ENCODE assay signal across 16 cellular contexts in genomic region chr1:83762419-83762818, GRCh38.
DNase-seq lines count a peak whose midpoint lies in the region; ATAC-seq and TF ChIP-seq lines count a peak whose summit lies in the region.
"Had no signal": no experiment of that assay in that cellular context is flagged by ENCODE, and none has a peak within 500 bp of the region (broad histone marks: within the 10 kb centered on the region; RNA-seq: fewer than 3 reads in every experiment).

No MANE protein-coding gene starts in this region.

- peak; percentile 47; the same call in 1 of the 2 replicates for TF ChIP-seq RAD21 in SK-N-SH (IDR thresholded peaks at IDR 0.05; ENCODE audit: low read length)

- H3K27me3 ChIP-seq in DOHH2 (ENCODE audit: control insufficient read depth, low read length) (no peaks in the 10 kb centered on the region), SK-N-SH (ENCODE audit: insufficient read depth) (peaks cover 6% of the 10 kb centered on the region), hepatocyte (no peaks in the 10 kb centered on the region)
- H3K27me3 ChIP-seq: BLaER1 had no signal

- no peaks in the 10 kb centered on the region for H3K9me2 ChIP-seq in DOHH2 (replicated peaks; ENCODE audit: control insufficient read depth, low read length)
- H3K9me2 ChIP-seq in SK-N-SH = no peaks in the 10 kb centered on the region
- no peaks in the 10 kb centered on the region for H3K9me2 ChIP-seq in hepatocyte (replicated peaks; ENCODE audit: insufficient read depth)

- H3K27ac ChIP-seq in DOHH2 (ENCODE audit: low read depth, low read length) (peak overlapping the region; percentile 82), SK-N-SH (ENCODE audit: low read depth in 2 of 2, low read length in 1 of 2) (peak overlapping the region in 1 of 2 experiments; percentile 94; a peak in 2 of 4 replicates), hepatocyte (no peak overlapping the region)
- H3K27ac ChIP-seq: BLaER1 had no signal

- peak; percentile 11 to 24 for DNase-seq in NCI-H1930 (lab: John Stamatoyannopoulos, UW)
- peak; percentile 36 for DNase-seq in SK-N-SH
- DNase-seq in hepatocyte (ENCODE audit: low spot score) = no peak
- no peak for DNase-seq in stimulated activated naive CD4-positive, alpha-beta T cell treated with Interleukin-2 at 50 U/mL for 16 hours (lab: John Stamatoyannopoulos, UW)
- no peak for DNase-seq in NCI-H748 treated with DMSO at 0.1 percent for 48 hours (lab: John Stamatoyannopoulos, UW)
- DNase-seq: 8988T; Calu3; CD4-positive, alpha-beta memory T cell; DMS79 treated with DMSO at 0.1 percent for 48 hours; EL; H9 had no signal

- CTCF ChIA-PET in SK-N-SH (lab: Yijun Ruan, JAX) = interaction anchor here (1.9 to 2.0 kb wide), 2 partner anchors 63 to 66 kb away, joined by 4 to 5 read pairs; no protein-coding TSS in a partner anchor

- H3K79me2 ChIP-seq in DOHH2 (ENCODE audit: control insufficient read depth, low read length) (no peaks in the 10 kb centered on the region), SK-N-SH (ENCODE audit: insufficient read depth) (no peaks in the 10 kb centered on the region), hepatocyte (no peaks in the 10 kb centered on the region)

- no peak overlapping the region; the same call in 1 of the 2 replicates for H3K4me3 ChIP-seq in DOHH2 (ENCODE audit: low read length)
- no peak overlapping the region for H3K4me3 ChIP-seq in SK-N-SH (ENCODE audit: low read depth in 2 of 2, low read length in 1 of 2)
- H3K4me3 ChIP-seq in hepatocyte = no peak overlapping the region
- H3K4me3 ChIP-seq: BLaER1, GM12878 had no signal

- TF ChIP-seq CTCF in DOHH2 (IDR thresholded peaks at IDR 0.05; ENCODE audit: low read depth, low read length, poor library complexity, severe bottlenecking) (no peak), SK-N-SH (IDR thresholded peaks at IDR 0.05) (no peak), hepatocyte (IDR thresholded peaks at IDR 0.05; ENCODE audit: poor library complexity) (no peak)

- no peaks in the 10 kb centered on the region for H3K36me3 ChIP-seq in DOHH2 (ENCODE audit: control insufficient read depth, low read length)
- no peaks in the 10 kb centered on the region for H3K36me3 ChIP-seq in SK-N-SH (replicated peaks in 1 of 2; ENCODE audit: control insufficient read depth in 1 of 2, insufficient read depth in 2 of 2, low read length in 1 of 2)
- no peaks in the 10 kb centered on the region for H3K36me3 ChIP-seq in hepatocyte (replicated peaks; ENCODE audit: insufficient read depth, low read depth)
- H3K36me3 ChIP-seq: BLaER1 had no signal

- H3F3A ChIP-seq in DOHH2 (ENCODE audit: control insufficient read depth, insufficient read depth) (no peaks in the 10 kb centered on the region), SK-N-SH (replicated peaks; ENCODE audit: insufficient read depth) (no peaks in the 10 kb centered on the region)

- peak in 1 of 2 experiments; percentile 97; a peak in 2 of 4 replicates for TF ChIP-seq EP300 in SK-N-SH (IDR thresholded peaks at IDR 0.05; ENCODE audit: borderline replicate concordance in 1 of 2, low read depth in 1 of 2, low read length in 1 of 2)

- no peaks in the 10 kb centered on the region for H3K9me3 ChIP-seq in DOHH2 (ENCODE audit: control insufficient read depth, insufficient read depth, low read length)
- H3K9me3 ChIP-seq in SK-N-SH = no peaks in the 10 kb centered on the region
- no peaks in the 10 kb centered on the region for H3K9me3 ChIP-seq in hepatocyte (ENCODE audit: low read depth)
- H3K9me3 ChIP-seq: BLaER1 had no signal

- POLR2A ChIA-PET in SK-N-SH (lab: Yijun Ruan, JAX) = interaction anchor here (4.5 kb wide), 1 partner anchor 69 kb away, joined by 31 read pairs; no protein-coding TSS in a partner anchor

- ATAC-seq in HG03520 (IDR thresholded peaks at IDR 0.05; ENCODE audit: unreplicated experiment) (no peak), HG02759 (IDR thresholded peaks at IDR 0.05; ENCODE audit: unreplicated experiment) (no peak)
- ATAC-seq: GM12878 had no signal

- WGBS in SK-N-SH (ENCODE audit: low lambda C conversion rate) = 21% methylated on average over 5 of the region's 5 CpGs
- 59% methylated on average over 5 of the region's 5 CpGs for WGBS in hepatocyte (ENCODE audit: low lambda C conversion rate, missing lambda C conversion rate)

- H3K4me2 ChIP-seq in DOHH2 (ENCODE audit: low read length) = peak overlapping the region; percentile 64
- H3K4me2 ChIP-seq in SK-N-SH = no peak overlapping the region
- peak overlapping the region; percentile 49 for H3K4me2 ChIP-seq in hepatocyte
- H3K4me2 ChIP-seq: BLaER1 had no signal

- H3K9ac ChIP-seq in SK-N-SH = no peak overlapping the region
- H3K9ac ChIP-seq: BLaER1 had no signal

- H2AFZ ChIP-seq in SK-N-SH (ENCODE audit: low read depth) (no peak overlapping the region), hepatocyte (no peak overlapping the region)

- H4K20me1 ChIP-seq in DOHH2 (ENCODE audit: control insufficient read depth, insufficient read depth, low read depth, low read length) (no peaks in the 10 kb centered on the region), SK-N-SH (ENCODE audit: insufficient read depth) (no peaks in the 10 kb centered on the region), hepatocyte (ENCODE audit: insufficient read depth, poor library complexity, severe bottlenecking) (no peaks in the 10 kb centered on the region)
- H4K20me1 ChIP-seq: BLaER1 had no signal

- H3K4me1 ChIP-seq in DOHH2 (ENCODE audit: control insufficient read depth, low read length) = peaks cover 74% of the 10 kb centered on the region
- H3K4me1 ChIP-seq in SK-N-SH (ENCODE audit: control insufficient read depth in 1 of 2, insufficient read depth in 2 of 2, low read depth in 1 of 2, low read length in 1 of 2) = peaks cover 0 to 36% of the 10 kb centered on the region in 2 experiments; a peak in 2 of 4 replicates
- H3K4me1 ChIP-seq in hepatocyte (ENCODE audit: insufficient read depth) = peaks cover 59% of the 10 kb centered on the region

TF ChIP-seq in SK-N-SH, 30 proteins besides CTCF, POLR2A, EP300 and RAD21 (continues in another document):
- TF ChIP-seq TEAD4 (IDR thresholded peaks at IDR 0.05; ENCODE audit: borderline replicate concordance, insufficient read depth) (peak; percentile 18; the same call in 1 of the 2 replicates), TCF12 (IDR thresholded peaks at IDR 0.05) (no peak), GABPA (IDR thresholded peaks at IDR 0.05; ENCODE audit: low read depth) (no peak), SIN3A (IDR thresholded peaks at IDR 0.05; ENCODE audit: borderline replicate concordance, low read depth, low read length) (no peak), POLR2AphosphoS5 (IDR thresholded peaks at IDR 0.05; ENCODE audit: low read depth, low read length) (no peak), FOXM1 (IDR thresholded peaks at IDR 0.05; ENCODE audit: low read depth) (no peak), RXRA (IDR thresholded peaks at IDR 0.05; ENCODE audit: borderline replicate concordance, low read depth) (no peak), TAF1 (IDR thresholded peaks at IDR 0.05; ENCODE audit: borderline replicate concordance, low read depth, low read length) (no peak), CHD2 (IDR thresholded peaks at IDR 0.05; ENCODE audit: low read length, partially characterized antibody) (peak; percentile 62), NFIC (IDR thresholded peaks at IDR 0.05; ENCODE audit: borderline replicate concordance) (no peak), GATA2 (CRISPR knock-in tag; IDR thresholded peaks at IDR 0.05) (peak; percentile 69; the same call in 1 of the 2 replicates), FOXJ3 (CRISPR knock-in tag; IDR thresholded peaks at IDR 0.05) (peak; percentile 18; the same call in 1 of the 2 replicates), YY1 (IDR thresholded peaks at IDR 0.05; ENCODE audit: low read depth) (no peak), RCOR1 (IDR thresholded peaks at IDR 0.05; ENCODE audit: low read length) (peak; percentile 64; the same call in 1 of the 2 replicates), MXI1 (IDR thresholded peaks at IDR 0.05; ENCODE audit: low read depth, low read length) (no peak), USF2 (IDR thresholded peaks at IDR 0.05; ENCODE audit: borderline replicate concordance, low read depth, low read length) (no peak)
- TF ChIP-seq, protein P1, sequence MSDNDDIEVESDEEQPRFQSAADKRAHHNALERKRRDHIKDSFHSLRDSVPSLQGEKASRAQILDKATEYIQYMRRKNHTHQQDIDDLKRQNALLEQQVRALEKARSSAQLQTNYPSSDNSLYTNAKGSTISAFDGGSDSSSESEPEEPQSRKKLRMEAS (IDR thresholded peaks at IDR 0.05; ENCODE audit: low read depth) = no peak
- TF ChIP-seq, protein P2, sequence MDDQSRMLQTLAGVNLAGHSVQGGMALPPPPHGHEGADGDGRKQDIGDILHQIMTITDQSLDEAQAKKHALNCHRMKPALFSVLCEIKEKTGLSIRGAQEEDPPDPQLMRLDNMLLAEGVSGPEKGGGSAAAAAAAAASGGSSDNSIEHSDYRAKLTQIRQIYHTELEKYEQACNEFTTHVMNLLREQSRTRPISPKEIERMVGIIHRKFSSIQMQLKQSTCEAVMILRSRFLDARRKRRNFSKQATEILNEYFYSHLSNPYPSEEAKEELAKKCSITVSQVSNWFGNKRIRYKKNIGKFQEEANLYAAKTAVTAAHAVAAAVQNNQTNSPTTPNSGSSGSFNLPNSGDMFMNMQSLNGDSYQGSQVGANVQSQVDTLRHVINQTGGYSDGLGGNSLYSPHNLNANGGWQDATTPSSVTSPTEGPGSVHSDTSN (IDR thresholded peaks at IDR 0.05) = no peak
- TF ChIP-seq, protein P3, sequence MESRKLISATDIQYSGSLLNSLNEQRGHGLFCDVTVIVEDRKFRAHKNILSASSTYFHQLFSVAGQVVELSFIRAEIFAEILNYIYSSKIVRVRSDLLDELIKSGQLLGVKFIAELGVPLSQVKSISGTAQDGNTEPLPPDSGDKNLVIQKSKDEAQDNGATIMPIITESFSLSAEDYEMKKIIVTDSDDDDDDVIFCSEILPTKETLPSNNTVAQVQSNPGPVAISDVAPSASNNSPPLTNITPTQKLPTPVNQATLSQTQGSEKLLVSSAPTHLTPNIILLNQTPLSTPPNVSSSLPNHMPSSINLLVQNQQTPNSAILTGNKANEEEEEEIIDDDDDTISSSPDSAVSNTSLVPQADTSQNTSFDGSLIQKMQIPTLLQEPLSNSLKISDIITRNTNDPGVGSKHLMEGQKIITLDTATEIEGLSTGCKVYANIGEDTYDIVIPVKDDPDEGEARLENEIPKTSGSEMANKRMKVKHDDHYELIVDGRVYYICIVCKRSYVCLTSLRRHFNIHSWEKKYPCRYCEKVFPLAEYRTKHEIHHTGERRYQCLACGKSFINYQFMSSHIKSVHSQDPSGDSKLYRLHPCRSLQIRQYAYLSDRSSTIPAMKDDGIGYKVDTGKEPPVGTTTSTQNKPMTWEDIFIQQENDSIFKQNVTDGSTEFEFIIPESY (IDR thresholded peaks at IDR 0.05; ENCODE audit: borderline replicate concordance, low read depth) = no peak

Comparison
In these comparisons a context has a peak if more than half of its experiments do, and no peak if none do; other contexts are left out.
1. DNase-seq: peak in NCI-H1930 (2 of 2) and SK-N-SH (single experiment); none in hepatocyte (single experiment), stimulated activated naive CD4-positive, alpha-beta T cell treated with Interleukin-2 at 50 U/mL for 16 hours (single experiment) and NCI-H748 treated with DMSO at 0.1 percent for 48 hours (single experiment).